Comparison of ENCODE assay signal across 1 cellular context in genomic region chr5:140174472-140175366, GRCh38.
TF ChIP-seq lines count a peak whose summit lies in the region.

TSS of gene CYSTM1 (plus strand) at chr5:140175188. CDS start at chr5:140194466, 19,278 bp downstream.

TF ChIP-seq in WTC11, 78 proteins besides CTCF, POLR2A, EP300 and RAD21 (continued from another document):
- TF ChIP-seq ZNF317 (CRISPR knock-in tag; IDR thresholded peaks at IDR 0.05; ENCODE audit: borderline replicate concordance, low read depth), result no peak
- TF ChIP-seq USF2 (CRISPR knock-in tag; IDR thresholded peaks at IDR 0.05), result peak; percentile 89
- TF ChIP-seq NR2C2 (CRISPR knock-in tag; IDR thresholded peaks at IDR 0.05), result no peak
- 0 out of 2 replicates have a peak, but pooled peaks have one; percentile 73 for TF ChIP-seq NR3C1 (CRISPR knock-in tag; conservative IDR thresholded peaks at IDR 0.05; ENCODE audit: low read depth)
- TF ChIP-seq E2F5 (CRISPR knock-in tag; IDR thresholded peaks at IDR 0.05), result peak; percentile 95
- no peak for TF ChIP-seq RORB (CRISPR knock-in tag; IDR thresholded peaks at IDR 0.05)
- no peak for TF ChIP-seq ELF4 (CRISPR knock-in tag; IDR thresholded peaks at IDR 0.05; ENCODE audit: low read depth)
- TF ChIP-seq SOX15 (CRISPR knock-in tag; IDR thresholded peaks at IDR 0.05), result no peak
- no peak for TF ChIP-seq TEAD4 (CRISPR knock-in tag; IDR thresholded peaks at IDR 0.05)
- TF ChIP-seq ZNF425 (CRISPR knock-in tag; conservative IDR thresholded peaks at IDR 0.05), result no peak
- no peak for TF ChIP-seq ATF6 (CRISPR knock-in tag; IDR thresholded peaks at IDR 0.05)
- no peak for TF ChIP-seq GTF2I (CRISPR knock-in tag; conservative IDR thresholded peaks at IDR 0.05)
- TF ChIP-seq MLX (CRISPR knock-in tag; IDR thresholded peaks at IDR 0.05), result no peak
- peak; percentile 98 for TF ChIP-seq ZBTB21 (CRISPR knock-in tag; IDR thresholded peaks at IDR 0.05; ENCODE audit: borderline replicate concordance)
- 0 out of 2 replicates have a peak, but pooled peaks have one; percentile 44 for TF ChIP-seq ZNF219 (CRISPR knock-in tag; IDR thresholded peaks at IDR 0.05; ENCODE audit: borderline replicate concordance)
- no peak for TF ChIP-seq ZNF396 (CRISPR knock-in tag; IDR thresholded peaks at IDR 0.05; ENCODE audit: borderline replicate concordance)
- no peak for TF ChIP-seq TP53 (CRISPR knock-in tag; IDR thresholded peaks at IDR 0.05)
- TF ChIP-seq SP1 (CRISPR knock-in tag; conservative IDR thresholded peaks at IDR 0.05), result peak; percentile 91
- TF ChIP-seq NR1H2 (CRISPR knock-in tag; IDR thresholded peaks at IDR 0.05), result no peak
- TF ChIP-seq ETV6 (CRISPR knock-in tag; IDR thresholded peaks at IDR 0.05), result peak; percentile 67
- 0 out of 2 replicates have a peak, but pooled peaks have one; percentile 85 for TF ChIP-seq CBFB (CRISPR knock-in tag; IDR thresholded peaks at IDR 0.05; ENCODE audit: low read depth)
- no peak for TF ChIP-seq ZNF671 (CRISPR knock-in tag; IDR thresholded peaks at IDR 0.05)
- no peak for TF ChIP-seq CREB1 (CRISPR knock-in tag; IDR thresholded peaks at IDR 0.05)
- no peak for TF ChIP-seq PRDM15 (CRISPR knock-in tag; IDR thresholded peaks at IDR 0.05)
- no peak for TF ChIP-seq ATF3 (CRISPR knock-in tag; conservative IDR thresholded peaks at IDR 0.05)
- no peak for TF ChIP-seq NFATC4 (CRISPR knock-in tag; IDR thresholded peaks at IDR 0.05)
- peak; percentile 72; the same call in 1 of the 2 replicates for TF ChIP-seq TEAD1 (CRISPR knock-in tag; IDR thresholded peaks at IDR 0.05)
- no peak for TF ChIP-seq ZNF512 (CRISPR knock-in tag; IDR thresholded peaks at IDR 0.05; ENCODE audit: borderline replicate concordance)
- TF ChIP-seq ZBTB43 (CRISPR knock-in tag; IDR thresholded peaks at IDR 0.05), result 0 out of 2 replicates have a peak, but pooled peaks have one; percentile 19
- no peak for TF ChIP-seq ZNF121 (CRISPR knock-in tag; IDR thresholded peaks at IDR 0.05)
- TF ChIP-seq NFYB (CRISPR knock-in tag; conservative IDR thresholded peaks at IDR 0.05; ENCODE audit: low read depth), result peak; percentile 33; the same call in 1 of the 2 replicates
TF ChIP-seq in WTC11: peak in this region for 16.
